9 cellular contexts compared by ENCODE assay signal in the genomic region with DNA sequence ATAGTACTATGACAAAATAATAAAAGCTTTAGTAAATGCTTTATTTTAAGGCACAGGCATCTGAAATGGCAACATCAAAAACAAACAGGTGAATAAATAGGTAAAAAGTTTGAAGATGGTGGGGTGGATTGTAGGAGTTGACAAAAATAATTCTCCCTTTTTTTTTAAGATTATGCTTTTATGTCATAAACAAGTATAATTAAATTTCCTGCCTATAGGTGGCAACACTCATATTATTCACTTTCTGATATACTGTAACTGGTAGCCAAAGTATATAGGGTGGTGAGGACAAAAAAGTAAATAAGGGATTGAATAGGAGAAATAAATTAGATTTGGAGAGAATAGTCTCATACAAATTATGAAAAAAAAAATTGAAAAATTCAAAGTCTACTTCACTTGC.
A peak's percentile ranks its signal among the peaks of the same experiment; 100 is the strongest.
DNase-seq lines count a peak whose midpoint lies in the region; ATAC-seq and TF ChIP-seq lines count a peak whose summit lies in the region.
"Had no signal": no experiment of that assay in that cellular context is flagged by ENCODE, and none has a peak within 500 bp of the region (broad histone marks: within the 10 kb centered on the region; RNA-seq: fewer than 3 reads in every experiment).

No MANE protein-coding gene starts in this region.

- no peak for ATAC-seq in GM21515 (IDR thresholded peaks at IDR 0.05; ENCODE audit: unreplicated experiment)

- H3K36me3 ChIP-seq in neural cell (ENCODE audit: insufficient read depth, low read length) = no peaks in the 10 kb centered on the region
- H3K36me3 ChIP-seq: SJSA1 had no signal

- H3K9ac ChIP-seq in neural cell (ENCODE audit: low read length) = no peak overlapping the region

- H3F3A ChIP-seq in neural cell (ENCODE audit: insufficient read depth, low read length, poor library complexity, severe bottlenecking) = no peaks in the 10 kb centered on the region

- TF ChIP-seq CTCF in neural cell (IDR thresholded peaks at IDR 0.05; ENCODE audit: poor library complexity, severe bottlenecking) = peak; percentile 32

- H3K79me2 ChIP-seq in neural cell (replicated peaks; ENCODE audit: insufficient read depth, low read length) = no peaks in the 10 kb centered on the region

- H3K27me3 ChIP-seq in neural cell (ENCODE audit: insufficient read depth, low read depth, low read length) = no peaks in the 10 kb centered on the region
- H3K27me3 ChIP-seq: SJSA1 had no signal

- no peak overlapping the region for H3K4me2 ChIP-seq in neural cell (ENCODE audit: low read length)

- H3K27ac ChIP-seq in neural cell (ENCODE audit: low read length) = no peak overlapping the region
- H3K27ac ChIP-seq: SJSA1 had no signal

- H3K9me3 ChIP-seq in neural cell (ENCODE audit: low read length) = no peaks in the 10 kb centered on the region
- H3K9me3 ChIP-seq: SJSA1 had no signal

- TF ChIP-seq EP300 in neural cell (conservative IDR thresholded peaks at IDR 0.05; ENCODE audit: poor library complexity, severe bottlenecking) = no peak

- no peak overlapping the region for H2AFZ ChIP-seq in neural cell (ENCODE audit: low read depth, low read length)

- TF ChIP-seq RAD21 in neural cell (conservative IDR thresholded peaks at IDR 0.05) = no peak

- H3K9me2 ChIP-seq in neural cell (ENCODE audit: insufficient read depth, low read length) = no peaks in the 10 kb centered on the region

- H4K20me1 ChIP-seq in neural cell (ENCODE audit: insufficient read depth) = no peaks in the 10 kb centered on the region

- DNase-seq in NCI-H2171 treated with DMSO at 0.1 percent for 48 hours (lab: John Stamatoyannopoulos, UW) = peak; percentile 12
- DNase-seq in NCI-H2171 (lab: John Stamatoyannopoulos, UW) = no peak
- DNase-seq in Kasumi-1 (lab: John Stamatoyannopoulos, UW) = peak; percentile 44 to 63
- DNase-seq in amniotic epithelial cell (ENCODE audit: low read depth) = peak; percentile 16
- DNase-seq in mucosa of gallbladder (ENCODE audit: low spot score) = no peak
- DNase-seq in stimulated activated CD4-positive, alpha-beta T cell treated with anti-CD3 and anti-CD28 coated beads, Interleukin-1b, Interleukin-23, amount 100 ng/mL, for 48 hours = no peak

- no peak overlapping the region for H3K4me3 ChIP-seq in neural cell (ENCODE audit: low read length)
- H3K4me3 ChIP-seq: SJSA1 had no signal

TF ChIP-seq in neural cell, 6 proteins besides CTCF, POLR2A, EP300 and RAD21:
- TF ChIP-seq, protein P1, sequence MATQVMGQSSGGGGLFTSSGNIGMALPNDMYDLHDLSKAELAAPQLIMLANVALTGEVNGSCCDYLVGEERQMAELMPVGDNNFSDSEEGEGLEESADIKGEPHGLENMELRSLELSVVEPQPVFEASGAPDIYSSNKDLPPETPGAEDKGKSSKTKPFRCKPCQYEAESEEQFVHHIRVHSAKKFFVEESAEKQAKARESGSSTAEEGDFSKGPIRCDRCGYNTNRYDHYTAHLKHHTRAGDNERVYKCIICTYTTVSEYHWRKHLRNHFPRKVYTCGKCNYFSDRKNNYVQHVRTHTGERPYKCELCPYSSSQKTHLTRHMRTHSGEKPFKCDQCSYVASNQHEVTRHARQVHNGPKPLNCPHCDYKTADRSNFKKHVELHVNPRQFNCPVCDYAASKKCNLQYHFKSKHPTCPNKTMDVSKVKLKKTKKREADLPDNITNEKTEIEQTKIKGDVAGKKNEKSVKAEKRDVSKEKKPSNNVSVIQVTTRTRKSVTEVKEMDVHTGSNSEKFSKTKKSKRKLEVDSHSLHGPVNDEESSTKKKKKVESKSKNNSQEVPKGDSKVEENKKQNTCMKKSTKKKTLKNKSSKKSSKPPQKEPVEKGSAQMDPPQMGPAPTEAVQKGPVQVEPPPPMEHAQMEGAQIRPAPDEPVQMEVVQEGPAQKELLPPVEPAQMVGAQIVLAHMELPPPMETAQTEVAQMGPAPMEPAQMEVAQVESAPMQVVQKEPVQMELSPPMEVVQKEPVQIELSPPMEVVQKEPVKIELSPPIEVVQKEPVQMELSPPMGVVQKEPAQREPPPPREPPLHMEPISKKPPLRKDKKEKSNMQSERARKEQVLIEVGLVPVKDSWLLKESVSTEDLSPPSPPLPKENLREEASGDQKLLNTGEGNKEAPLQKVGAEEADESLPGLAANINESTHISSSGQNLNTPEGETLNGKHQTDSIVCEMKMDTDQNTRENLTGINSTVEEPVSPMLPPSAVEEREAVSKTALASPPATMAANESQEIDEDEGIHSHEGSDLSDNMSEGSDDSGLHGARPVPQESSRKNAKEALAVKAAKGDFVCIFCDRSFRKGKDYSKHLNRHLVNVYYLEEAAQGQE (IDR thresholded peaks at IDR 0.05; ENCODE audit: borderline replicate concordance) = no peak
- TF ChIP-seq TAF1 (IDR thresholded peaks at IDR 0.05; ENCODE audit: low read depth) = no peak
- no peak for TF ChIP-seq EZH2 (IDR thresholded peaks at IDR 0.05; ENCODE audit: borderline replicate concordance, insufficient read depth, low read length, poor library complexity, severe bottlenecking)
- TF ChIP-seq SMC3 (conservative IDR thresholded peaks at IDR 0.05; ENCODE audit: poor library complexity) = no peak
- no peak for TF ChIP-seq MXI1 (conservative IDR thresholded peaks at IDR 0.05; ENCODE audit: poor library complexity, severe bottlenecking)
- TF ChIP-seq POLR2AphosphoS5 (IDR thresholded peaks at IDR 0.05) = no peak

Comparison
In these comparisons a context has a peak if more than half of its experiments do, and no peak if none do; other contexts are left out.
1. DNase-seq: peak in NCI-H2171 treated with DMSO at 0.1 percent for 48 hours (single experiment), Kasumi-1 (2 of 2) and amniotic epithelial cell (single experiment); none in NCI-H2171 (single experiment), mucosa of gallbladder (single experiment) and stimulated activated CD4-positive, alpha-beta T cell treated with anti-CD3 and anti-CD28 coated beads, Interleukin-1b, Interleukin-23, amount 100 ng/mL, for 48 hours (single experiment).